In the genomic region with DNA sequence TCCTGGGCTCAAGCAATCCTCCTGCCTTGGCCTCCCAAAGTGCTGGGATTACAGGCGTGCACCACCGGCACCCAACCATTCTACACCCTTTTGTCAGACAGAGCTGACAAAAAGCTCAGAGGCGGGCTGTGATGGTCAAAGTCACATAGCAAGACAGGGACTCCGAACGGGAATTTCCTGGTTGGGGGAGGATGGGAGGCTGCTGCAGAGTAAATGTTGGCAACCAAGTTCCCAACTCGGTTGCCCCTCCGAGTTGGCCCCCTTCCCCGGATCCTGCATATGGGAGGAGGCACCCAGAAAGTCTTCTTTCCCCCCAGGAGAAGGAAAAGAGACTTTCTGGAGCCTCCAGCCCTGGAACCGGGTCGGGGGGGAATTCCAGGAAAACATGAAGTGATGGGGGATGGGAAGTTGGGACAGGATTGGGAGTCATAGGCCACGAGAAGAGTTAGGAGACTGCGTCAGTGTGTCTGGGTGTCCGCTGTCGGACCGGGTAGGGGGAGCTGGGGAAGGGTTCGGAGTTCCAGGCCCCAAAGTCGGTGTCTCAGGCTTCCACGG, we compare ENCODE assay signal across 8 cellular contexts. TPM values are rescaled to one million over a fixed set of nuclear protein-coding genes. Genes with fewer than 3 reads are reported as not detected.
DNase-seq lines count a peak whose midpoint lies in the region; ATAC-seq and TF ChIP-seq lines count a peak whose summit lies in the region.

No MANE protein-coding gene starts in this region.

- H3K27ac ChIP-seq in C4-2B (peak overlapping the region; percentile 80), Panc1 (ENCODE audit: low read length) (peak overlapping the region; percentile 75), esophagus muscularis mucosa (replicated peaks in 1 of 4) (peak overlapping the region; percentile 98 to 99 (median 99)), neural progenitor cell (no peak overlapping the region)

- peaks cover 7% of the 10 kb centered on the region for H3F3A ChIP-seq in neural progenitor cell (ENCODE audit: low read depth)

- intact Hi-C loops in Panc1 (cut with micrococcal nuclease; ENCODE audit: unreplicated experiment) = no loop called here
- intact Hi-C loops in esophagus muscularis mucosa (cut with DNase I) = loop anchor here (2.0 kb wide), 1 partner anchor 18 kb away; no protein-coding TSS in a partner anchor

- H3K79me2 ChIP-seq in neural progenitor cell (ENCODE audit: low read depth) = no peaks in the 10 kb centered on the region

- in situ Hi-C loops in Panc1 (cut with HindIII; ENCODE audit: low pct_unique_long_range_greater_than_20kb, low sequenced_read_pairs) = no loop called here

- TF ChIP-seq POLR2A in esophagus muscularis mucosa (IDR thresholded peaks at IDR 0.05; ENCODE audit: low read depth) = no peak

- no peaks in the 10 kb centered on the region for H3K9me3 Mint-ChIP-seq in neural progenitor cell

- H3K4me3 Mint-ChIP-seq in neural progenitor cell = peak overlapping the region; percentile 91

- no peak for DNase-seq in Panc1 (ENCODE audit: low read depth, low spot score)
- no peak for DNase-seq in esophagus muscularis mucosa (ENCODE audit: extremely low spot score)
- no peak for DNase-seq in neural progenitor cell (ENCODE audit: low spot score)
- DNase-seq in NCI-H1436 (lab: John Stamatoyannopoulos, UW) = no peak
- no peak for DNase-seq in Ammon's horn (ENCODE audit: low spot score)
- DNase-seq in SIG-M5 (lab: John Stamatoyannopoulos, UW) = no peak

- TF ChIP-seq EP300 in esophagus muscularis mucosa (IDR thresholded peaks at IDR 0.05) = no peak

- POLR2A ChIA-PET in Panc1 (lab: Charles Lee) = interaction anchor here (0.5 to 0.8 kb wide), 4 partner anchors 92 to 186 kb away, joined by 3 to 5 read pairs (median 4); a partner anchor contains a TSS

- no TSS peak for BruUV-seq in Panc1 (replicated peaks; lab: Mats Ljungman, UMichigan)

- H3K27me3 ChIP-seq in Panc1 (ENCODE audit: control insufficient read depth, insufficient read depth, low read length) = no peaks in the 10 kb centered on the region
- H3K27me3 ChIP-seq in esophagus muscularis mucosa = no peaks in the 10 kb centered on the region
- peaks cover 44% of the 10 kb centered on the region for H3K27me3 ChIP-seq in neural progenitor cell

- no peak overlapping the region for H3K9ac ChIP-seq in neural progenitor cell

- TF ChIP-seq CTCF in C4-2B (conservative IDR thresholded peaks at IDR 0.05) (no peak), Panc1 (IDR thresholded peaks at IDR 0.05) (no peak), esophagus muscularis mucosa (IDR thresholded peaks at IDR 0.05) (no peak), neural progenitor cell (IDR thresholded peaks at IDR 0.05) (no peak)

- CTCF ChIA-PET in Panc1 (lab: Charles Lee) = interaction anchor here (0.6 to 1.3 kb wide), 9 partner anchors 14 to 166 kb away, joined by 3 to 6 read pairs (median 3); no protein-coding TSS in a partner anchor

- peaks cover 12% of the 10 kb centered on the region for H4K20me1 ChIP-seq in neural progenitor cell (ENCODE audit: low read depth)

- no peaks in the 10 kb centered on the region; the same call in 1 of the 2 replicates for H3K4me1 ChIP-seq in Panc1 (ENCODE audit: control insufficient read depth, insufficient read depth, low read length)
- H3K4me1 ChIP-seq in esophagus muscularis mucosa = peaks cover 53 to 60% (median 58%) of the 10 kb centered on the region in 4 donors
- no peaks in the 10 kb centered on the region for H3K4me1 ChIP-seq in neural progenitor cell

- no peaks in the 10 kb centered on the region for H3K9me3 ChIP-seq in Panc1 (ENCODE audit: control insufficient read depth, insufficient read depth, low read depth, low read length)
- no peaks in the 10 kb centered on the region for H3K9me3 ChIP-seq in esophagus muscularis mucosa
- no peaks in the 10 kb centered on the region for H3K9me3 ChIP-seq in neural progenitor cell (ENCODE audit: low read depth)

- H3K4me3 ChIP-seq in Panc1 (ENCODE audit: low read depth in 2 of 2, low read length in 2 of 2) (peak overlapping the region; percentile 70 to 81), esophagus muscularis mucosa (peak overlapping the region; percentile 90 to 95 (median 91)), neural progenitor cell (peak overlapping the region; percentile 57)

- H3K36me3 Mint-ChIP-seq in neural progenitor cell = peaks cover 2% of the 10 kb centered on the region

- H3K36me3 ChIP-seq in Panc1 (ENCODE audit: control insufficient read depth, insufficient read depth, low read length) (peaks cover 2% of the 10 kb centered on the region; the same call in 1 of the 2 replicates), esophagus muscularis mucosa (peaks cover 0 to 41% (median 24%) of the 10 kb centered on the region in 4 donors), neural progenitor cell (no peaks in the 10 kb centered on the region)

- peaks cover 12% of the 10 kb centered on the region for H3K4me1 Mint-ChIP-seq in neural progenitor cell

- peak overlapping the region; percentile 20 for H2AFZ ChIP-seq in neural progenitor cell (replicated peaks)

- H3K4me2 ChIP-seq in neural progenitor cell = peak overlapping the region; percentile 74

- peak; percentile 42 for ATAC-seq in Panc1
- no peak for ATAC-seq in GM21825 (IDR thresholded peaks at IDR 0.05; ENCODE audit: unreplicated experiment)

- WGBS in esophagus muscularis mucosa = 33% methylated on average over 15 of the region's 18 CpGs

- peaks cover 5% of the 10 kb centered on the region for H3K27me3 Mint-ChIP-seq in neural progenitor cell (ENCODE audit: insufficient read depth, low read depth)

- H3K27ac Mint-ChIP-seq in neural progenitor cell = no peak overlapping the region

RNA-seq across cellular contexts. Expression of a gene that starts 0.6 kb away (rescaled TPM):
- total RNA-seq in Panc1 (2021; ENCODE audit: unreplicated experiment) (84.4 TPM), esophagus muscularis mucosa (1,000 to 10,000 TPM; 1,118 to 1,733 (median 1,416) TPM), neural progenitor cell (ENCODE audit: low replicate concordance) (7.4 and 13.9 TPM in 2 replicates)
- polyA plus RNA-seq in Panc1 (2012; ENCODE audit: insufficient read length) = 108 TPM

RNA-seq across cellular contexts. Expression of a gene that starts 16.0 kb away (rescaled TPM):
- 1.7 TPM for total RNA-seq in Panc1 (2021; ENCODE audit: unreplicated experiment)
- 2.1 TPM for polyA plus RNA-seq in Panc1 (2012; ENCODE audit: insufficient read length)
- total RNA-seq in esophagus muscularis mucosa = 1 to 10 TPM; 1.3 to 2.1 (median 1.8) TPM
- total RNA-seq in neural progenitor cell (ENCODE audit: low replicate concordance) = 1.5 and 3.7 TPM in 2 replicates

RNA-seq across cellular contexts. Expression of a gene that starts 25.6 kb away (rescaled TPM):
- 71.7 TPM for total RNA-seq in Panc1 (2021; ENCODE audit: unreplicated experiment)
- polyA plus RNA-seq in Panc1 (2012; ENCODE audit: insufficient read length) = 51.5 TPM
- 1,000 to 10,000 TPM; 1,154 to 1,495 (median 1,416) TPM for total RNA-seq in esophagus muscularis mucosa
- total RNA-seq in neural progenitor cell (ENCODE audit: low replicate concordance) = 14.1 and 24.0 TPM in 2 replicates

RNA-seq across cellular contexts. Expression of a gene that starts 33.6 kb away (rescaled TPM):
- total RNA-seq in Panc1 (2021; ENCODE audit: unreplicated experiment) = not detected
- not detected for polyA plus RNA-seq in Panc1 (2012; ENCODE audit: insufficient read length)
- total RNA-seq in esophagus muscularis mucosa = not detected
- 0.41 and 3.6 TPM in 2 replicates for total RNA-seq in neural progenitor cell (ENCODE audit: low replicate concordance)

RNA-seq across cellular contexts. Expression of a gene that starts 53.3 kb away (rescaled TPM):
- total RNA-seq in Panc1 (2021; ENCODE audit: unreplicated experiment) (23.5 TPM), esophagus muscularis mucosa (10 to 100 TPM; 33.6 to 66.7 (median 55.6) TPM), neural progenitor cell (ENCODE audit: low replicate concordance) (23.2 and 31.1 TPM in 2 replicates)
- 25.4 TPM for polyA plus RNA-seq in Panc1 (2012; ENCODE audit: insufficient read length)

Comparison
In these comparisons a context has a peak if more than half of its experiments do, and no peak if none do; other contexts are left out.
1. RNA of a gene that starts 0.6 kb away (total RNA-seq): 1,118 to 1,733 TPM in esophagus muscularis mucosa; 84.4 TPM in Panc1 (single experiment) and 7.4 to 13.9 TPM in neural progenitor cell; every median in the first group is over 10 times any median in the second.
2. RNA of a gene that starts 25.6 kb away (total RNA-seq): 1,154 to 1,495 TPM in esophagus muscularis mucosa; 71.7 TPM in Panc1 (single experiment) and 14.1 to 24.0 TPM in neural progenitor cell; every median in the first group is over 10 times any median in the second.
3. Peak in every context shown above with its lines, with median percentiles within 50 percentile points of each other: H3K4me3 ChIP-seq.